Comparison of ENCODE assay signal across 1 cellular context in the genomic region with DNA sequence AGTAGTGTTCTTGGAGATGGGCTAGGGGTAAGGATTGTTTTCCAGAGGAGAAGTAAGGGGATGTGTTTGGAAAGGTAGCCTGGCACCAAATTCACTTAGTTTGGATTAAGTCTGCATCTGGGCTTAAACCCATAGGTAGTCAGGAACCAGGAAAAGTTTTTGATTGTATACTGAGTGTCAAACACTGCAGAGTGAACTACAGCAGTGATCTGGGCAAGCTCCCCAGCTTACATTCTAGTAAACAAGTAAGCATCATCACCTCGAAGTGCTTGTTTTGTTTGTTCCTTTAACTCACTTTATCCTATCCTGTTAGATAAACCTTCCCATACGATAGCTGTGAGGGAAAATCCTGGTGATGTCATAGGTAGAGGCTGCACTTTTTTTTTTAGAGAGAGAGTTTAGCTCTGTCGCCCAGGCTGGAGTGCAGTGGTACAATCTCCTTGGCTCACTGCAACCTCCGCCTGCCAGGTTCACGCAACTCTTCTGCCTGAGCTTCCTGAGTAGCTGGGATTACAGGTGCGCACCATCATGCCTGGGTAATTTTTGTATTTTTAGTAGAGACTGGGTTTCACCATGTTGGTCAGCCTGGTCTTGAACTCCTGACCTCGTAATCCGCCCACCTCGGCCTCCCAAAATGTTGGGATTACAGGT.
TF ChIP-seq lines count a peak whose summit lies in the region.

No MANE protein-coding gene starts in this region.

TF ChIP-seq in K562, 482 proteins besides CTCF, POLR2A, EP300 and RAD21 (continued from another document):
- TF ChIP-seq CHD7 (IDR thresholded peaks at IDR 0.05; ENCODE audit: low read depth, low read length): no peak
- no peak for TF ChIP-seq ZNF551 (CRISPR knock-in tag; IDR thresholded peaks at IDR 0.05)
- TF ChIP-seq ZNF175 (CRISPR knock-in tag; IDR thresholded peaks at IDR 0.05; ENCODE audit: low read depth): no peak
- no peak for TF ChIP-seq ZSCAN29 (IDR thresholded peaks at IDR 0.05)
- no peak for TF ChIP-seq NFIX (CRISPR knock-in tag; IDR thresholded peaks at IDR 0.05; ENCODE audit: low read depth)
